In genomic region chr9:123687246-123687721, GRCh38 we compare ENCODE assay signal across 14 cellular contexts.
DNase-seq lines count a peak whose midpoint lies in the region; ATAC-seq lines count a peak whose summit lies in the region.
"Had no signal": no experiment of that assay in that cellular context is flagged by ENCODE, and none has a peak within 500 bp of the region (broad histone marks: within the 10 kb centered on the region; RNA-seq: fewer than 3 reads in every experiment).

No MANE protein-coding gene starts in this region.

- H3K27me3 Mint-ChIP-seq in activated T-cell treated with anti-CD3 and anti-CD28 coated beads, Interleukin-2, amount 50 U/mL, for 72 hours (ENCODE audit: low read depth), result no peaks in the 10 kb centered on the region
- no peaks in the 10 kb centered on the region for H3K27me3 Mint-ChIP-seq in stimulated activated naive B cell treated with anti-CD40 and anti-IgM and Interleukin-4, amounts not matched to agents 10 μg/mL and 1 μg/mL and 100 μg/mL, for 72 hours
- H3K27me3 Mint-ChIP-seq: IgD-negative memory B cell, T-cell had no signal

- no peak for DNase-seq in activated T-cell treated with anti-CD3 and anti-CD28 coated beads, Interleukin-2, amount 50 U/mL, for 72 hours
- no peak for DNase-seq in activated T-cell treated with anti-CD3 and anti-CD28 coated beads, Interleukin-2, amount 50 U/mL, for 48 hours
- peak; percentile 24 for DNase-seq in NCI-H2196 treated with DMSO at 0.1 percent for 48 hours (lab: John Stamatoyannopoulos, UW; ENCODE audit: unreplicated experiment)
- peak; percentile 30 for DNase-seq in dermis blood vessel endothelial cell
- no peak for DNase-seq in stimulated activated naive B cell treated with anti-CD40 and anti-IgM and Interleukin-4, amounts not matched to agents 10 μg/mL and 1 μg/mL and 100 μg/mL, for 72 hours
- DNase-seq in NCI-H187 treated with DMSO at 0.1 percent for 48 hours (lab: John Stamatoyannopoulos, UW), result no peak
- no peak for DNase-seq in NCI-H82 (lab: John Stamatoyannopoulos, UW)
- DNase-seq: amniotic stem cell; NCI-H774; stimulated activated CD4-positive, alpha-beta T cell treated with anti-CD3 and anti-CD28 coated beads, Interleukin-15, amount 100 ng/mL, for 24 hours; stimulated activated naive CD4-positive, alpha-beta T cell; T-cell had no signal

- H3K36me3 Mint-ChIP-seq in activated T-cell treated with anti-CD3 and anti-CD28 coated beads, Interleukin-2, amount 50 U/mL, for 72 hours (ENCODE audit: insufficient read depth in 2 of 2), result peaks cover 0 to 3% of the 10 kb centered on the region in 2 donors
- peaks cover 6 to 19% of the 10 kb centered on the region in 2 donors for H3K36me3 Mint-ChIP-seq in stimulated activated naive B cell treated with anti-CD40 and anti-IgM and Interleukin-4, amounts not matched to agents 10 μg/mL and 1 μg/mL and 100 μg/mL, for 72 hours

- no peaks in the 10 kb centered on the region for H3K9me3 Mint-ChIP-seq in activated T-cell treated with anti-CD3 and anti-CD28 coated beads, Interleukin-2, amount 50 U/mL, for 72 hours
- no peaks in the 10 kb centered on the region for H3K9me3 Mint-ChIP-seq in stimulated activated naive B cell treated with anti-CD40 and anti-IgM and Interleukin-4, amounts not matched to agents 10 μg/mL and 1 μg/mL and 100 μg/mL, for 72 hours
- H3K9me3 Mint-ChIP-seq: IgD-negative memory B cell, T-cell had no signal

- no peak overlapping the region for H3K4me3 Mint-ChIP-seq in activated T-cell treated with anti-CD3 and anti-CD28 coated beads, Interleukin-2, amount 50 U/mL, for 72 hours
- H3K4me3 Mint-ChIP-seq in stimulated activated naive B cell treated with anti-CD40 and anti-IgM and Interleukin-4, amounts not matched to agents 10 μg/mL and 1 μg/mL and 100 μg/mL, for 72 hours, result peak overlapping the region in 1 of 2 donors; percentile 23
- H3K4me3 Mint-ChIP-seq: IgD-negative memory B cell, T-cell had no signal

- H3K4me1 Mint-ChIP-seq in activated T-cell treated with anti-CD3 and anti-CD28 coated beads, Interleukin-2, amount 50 U/mL, for 72 hours (ENCODE audit: low read depth), result peaks cover 44% of the 10 kb centered on the region
- peaks cover 25 to 53% of the 10 kb centered on the region in 2 donors for H3K4me1 Mint-ChIP-seq in stimulated activated naive B cell treated with anti-CD40 and anti-IgM and Interleukin-4, amounts not matched to agents 10 μg/mL and 1 μg/mL and 100 μg/mL, for 72 hours

- peak overlapping the region; percentile 44 for H3K27ac Mint-ChIP-seq in activated T-cell treated with anti-CD3 and anti-CD28 coated beads, Interleukin-2, amount 50 U/mL, for 72 hours
- H3K27ac Mint-ChIP-seq in stimulated activated naive B cell treated with anti-CD40 and anti-IgM and Interleukin-4, amounts not matched to agents 10 μg/mL and 1 μg/mL and 100 μg/mL, for 72 hours, result peak overlapping the region; percentile 27
- H3K27ac Mint-ChIP-seq: T-cell had no signal

- no peak for ATAC-seq in activated T-cell treated with anti-CD3 and anti-CD28 coated beads, Interleukin-2, amount 50 U/mL, for 72 hours (replicated peaks in 1 of 2)
- peak; percentile 48 to 50 for ATAC-seq in stimulated activated naive B cell treated with anti-CD40 and anti-IgM and Interleukin-4, amounts not matched to agents 10 μg/mL and 1 μg/mL and 100 μg/mL, for 72 hours (replicated peaks)
- no peak for ATAC-seq in GM19324 (IDR thresholded peaks at IDR 0.05; ENCODE audit: low FRiP score, unreplicated experiment)
- ATAC-seq: T-cell had no signal

Comparison
In these comparisons a context has a peak if more than half of its experiments do, and no peak if none do; other contexts are left out.
1. ATAC-seq: peak in stimulated activated naive B cell treated with anti-CD40 and anti-IgM and Interleukin-4, amounts not matched to agents 10 μg/mL and 1 μg/mL and 100 μg/mL, for 72 hours (2 of 2); none in activated T-cell treated with anti-CD3 and anti-CD28 coated beads, Interleukin-2, amount 50 U/mL, for 72 hours (0 of 2) and GM19324 (single experiment).
2. DNase-seq: peak in NCI-H2196 treated with DMSO at 0.1 percent for 48 hours (single experiment) and dermis blood vessel endothelial cell (single experiment); none in activated T-cell treated with anti-CD3 and anti-CD28 coated beads, Interleukin-2, amount 50 U/mL, for 72 hours (0 of 2), activated T-cell treated with anti-CD3 and anti-CD28 coated beads, Interleukin-2, amount 50 U/mL, for 48 hours (0 of 2), stimulated activated naive B cell treated with anti-CD40 and anti-IgM and Interleukin-4, amounts not matched to agents 10 μg/mL and 1 μg/mL and 100 μg/mL, for 72 hours (single experiment), NCI-H187 treated with DMSO at 0.1 percent for 48 hours (single experiment) and NCI-H82 (single experiment).